In genomic region chr1:116763787-116764465, GRCh38 we compare ENCODE assay signal across 8 cellular contexts. TPM values are rescaled to one million over a fixed set of nuclear protein-coding genes. Genes with fewer than 3 reads are reported as not detected.
DNase-seq lines count a peak whose midpoint lies in the region; ATAC-seq, FAIRE-seq and TF ChIP-seq lines count a peak whose summit lies in the region.

No MANE protein-coding gene starts in this region.

- no peak overlapping the region for H3K56ac ChIP-seq in mesendoderm (ENCODE audit: low read length)

- no peaks in the 10 kb centered on the region for H3K79me1 ChIP-seq in mesendoderm (ENCODE audit: low read length)

- H3K4ac ChIP-seq in mesendoderm (ENCODE audit: low read depth, low read length), result no peak overlapping the region

- no peak overlapping the region for H2BK5ac ChIP-seq in mesendoderm (ENCODE audit: low read length)

- H3K9me3 ChIP-seq in OCI-LY7 (ENCODE audit: low read length), result peaks cover 7% of the 10 kb centered on the region; the same call in 1 of the 2 replicates
- no peaks in the 10 kb centered on the region for H3K9me3 ChIP-seq in GM12878 (replicated peaks; ENCODE audit: control insufficient read depth, insufficient read depth, low read length)

- no peak overlapping the region for H3K9ac ChIP-seq in GM12878 (ENCODE audit: control insufficient read depth, insufficient read depth, low read length)
- H3K9ac ChIP-seq in mesendoderm (ENCODE audit: low read length), result no peak overlapping the region

- H3K36me3 ChIP-seq in OCI-LY7 (ENCODE audit: insufficient read depth, low read length), result no peaks in the 10 kb centered on the region
- no peaks in the 10 kb centered on the region for H3K36me3 ChIP-seq in GM12878 (ENCODE audit: control insufficient read depth in 2 of 2, insufficient read depth in 2 of 2, low read length in 1 of 2)
- H3K36me3 ChIP-seq in mesendoderm (ENCODE audit: control insufficient read depth, insufficient read depth, low read length), result no peaks in the 10 kb centered on the region

- CTCF ChIA-PET in OCI-LY7 (lab: Charles Lee; ENCODE audit: unreplicated experiment) (interaction anchor here (0.5 kb wide), 1 partner anchor 1238 kb away, joined by 3 read pairs; no protein-coding TSS in a partner anchor), GM12878 (lab: Yijun Ruan, JAX) (interaction anchor here (0.7 to 12.8 kb wide), 25 partner anchors 8 to 296 kb away, joined by 3 to 120 read pairs (median 4); partner anchors contain the start of genes CD2 and TTF2)

- H3K27me3 ChIP-seq in GM12878 (replicated peaks in 1 of 2; ENCODE audit: control insufficient read depth in 2 of 2, insufficient read depth in 2 of 2, low read length in 1 of 2), result no peaks in the 10 kb centered on the region; a peak in 1 of 4 replicates
- no peaks in the 10 kb centered on the region for H3K27me3 ChIP-seq in mesendoderm (ENCODE audit: insufficient read depth, low read length, poor library complexity)

- peak overlapping the region; percentile 73; the same call in 1 of the 2 replicates for H2AFZ ChIP-seq in OCI-LY7 (ENCODE audit: low read length)
- H2AFZ ChIP-seq in GM12878 (ENCODE audit: control insufficient read depth, low read depth, low read length), result no peak overlapping the region

- H3K23ac ChIP-seq in mesendoderm (ENCODE audit: low read length), result no peak overlapping the region

- BruUV-seq in OCI-LY7 (replicated peaks; lab: Mats Ljungman, UMichigan) (no TSS peak), GM12878 (replicated peaks; lab: Mats Ljungman, UMichigan) (no TSS peak)

- no peak for FAIRE-seq in GM12878 (lab: Jason Lieb, UNC)

- no peak overlapping the region for H4K8ac ChIP-seq in mesendoderm (ENCODE audit: low read depth, low read length)

- intact Hi-C loops in OCI-LY7 (cut with micrococcal nuclease; ENCODE audit: unreplicated experiment) (no loop called here), GM12878 (cut with micrococcal nuclease; ENCODE audit: unreplicated experiment) (loop anchor here (1.0 kb wide), 1 partner anchor 26 kb away; no protein-coding TSS in a partner anchor)

- SMC1A ChIA-PET in GM12878 (lab: Charles Lee; ENCODE audit: uncharacterized antibody, unreplicated experiment), result interaction anchor here (0.8 to 14.5 kb wide), 30 partner anchors 8 to 296 kb away, joined by 3 to 224 read pairs (median 4); partner anchors contain the start of genes CD2 and TTF2

- no peak overlapping the region for H3K27ac ChIP-seq in OCI-LY7 (ENCODE audit: low read depth, low read length, poor library complexity, severe bottlenecking)
- H3K27ac ChIP-seq in GM12878 (ENCODE audit: control insufficient read depth, insufficient read depth), result no peak overlapping the region
- no peak overlapping the region for H3K27ac ChIP-seq in mesendoderm (ENCODE audit: low read depth, low read length)

- RAD21 ChIA-PET in GM12878 (lab: Charles Lee; ENCODE audit: unreplicated experiment), result interaction anchor here (0.6 to 12.0 kb wide), 20 partner anchors 9 to 298 kb away, joined by 3 to 176 read pairs (median 5); partner anchors contain the start of gene CD2

- no peak overlapping the region for H3K18ac ChIP-seq in mesendoderm (ENCODE audit: low read length)

- no peaks in the 10 kb centered on the region for H3K9me2 ChIP-seq in OCI-LY7 (ENCODE audit: insufficient read depth, low read length)

- H2BK15ac ChIP-seq in mesendoderm (replicated peaks; ENCODE audit: low read depth), result no peak overlapping the region

- H4K20me1 ChIP-seq in OCI-LY7 (ENCODE audit: insufficient read depth, low read length) (no peaks in the 10 kb centered on the region), GM12878 (ENCODE audit: control insufficient read depth, insufficient read depth) (no peaks in the 10 kb centered on the region)

- ATAC-seq in GM12878, result peak; percentile 22
- no peak for ATAC-seq in HG02840 (IDR thresholded peaks at IDR 0.05; ENCODE audit: low FRiP score, unreplicated experiment)

- TF ChIP-seq POLR2A in GM12878 (IDR thresholded peaks at IDR 0.05; ENCODE audit: low read depth, low read length), result no peak

- TF ChIP-seq EP300 in GM12878 (IDR thresholded peaks at IDR 0.05; ENCODE audit: borderline replicate concordance in 1 of 2, control insufficient read depth in 1 of 2, low read depth in 2 of 2, low read length in 2 of 2), result no peak

- H3K79me2 ChIP-seq in OCI-LY7 (ENCODE audit: insufficient read depth, low read depth, low read length) (no peaks in the 10 kb centered on the region), GM12878 (ENCODE audit: control insufficient read depth, insufficient read depth, low read length) (no peaks in the 10 kb centered on the region), mesendoderm (ENCODE audit: control insufficient read depth, insufficient read depth, low read length) (no peaks in the 10 kb centered on the region)

- H2AK5ac ChIP-seq in mesendoderm (ENCODE audit: low read length), result no peak overlapping the region

- peaks cover 21% of the 10 kb centered on the region for H3K4me1 ChIP-seq in OCI-LY7 (ENCODE audit: insufficient read depth, low read length, poor library complexity, severe bottlenecking)
- peaks cover 10% of the 10 kb centered on the region for H3K4me1 ChIP-seq in GM12878 (ENCODE audit: control insufficient read depth, insufficient read depth, low read length)
- H3K4me1 ChIP-seq in mesendoderm (ENCODE audit: control insufficient read depth, low read depth, low read length), result no peaks in the 10 kb centered on the region

- in situ Hi-C loops in GM12878 (cut with MboI), result no loop called here

- no peak overlapping the region for H4K5ac ChIP-seq in mesendoderm (ENCODE audit: low read length)

- H3K4me3 ChIP-seq in OCI-LY7 (ENCODE audit: low read depth, low read length, poor library complexity, severe bottlenecking) (no peak overlapping the region), GM12878 (no peak overlapping the region), mesendoderm (ENCODE audit: low read length) (no peak overlapping the region)

- POLR2A ChIA-PET in OCI-LY7 (lab: Charles Lee), result interaction anchor here (0.8 kb wide), 1 partner anchor 10 kb away, joined by 3 read pairs; the partner anchor contains the start of gene CD2
- POLR2A ChIA-PET in GM12878 (lab: Charles Lee), result interaction anchor here (0.6 to 3.5 kb wide), 6 partner anchors 10 to 293 kb away, joined by 3 to 19 read pairs (median 6); partner anchors contain the start of genes CD2 and IGSF3

- no peak overlapping the region for H2BK120ac ChIP-seq in mesendoderm (ENCODE audit: low read depth, low read length)

- TF ChIP-seq CTCF in OCI-LY7 (conservative IDR thresholded peaks at IDR 0.05; ENCODE audit: low read length), result peak; percentile 70
- peak; percentile 25 to 41 (median 36); a peak in 5 of 6 replicates for TF ChIP-seq CTCF in GM12878 (IDR thresholded peaks at IDR 0.05 in 2 of 3, conservative IDR thresholded peaks at IDR 0.05 in 1 of 3; ENCODE audit: control insufficient read depth in 2 of 3, extremely low read depth in 1 of 3, insufficient read depth in 1 of 3, low read depth in 3 of 3, low read length in 3 of 3)

- TF ChIP-seq RAD21 in GM12878 (IDR thresholded peaks at IDR 0.05; ENCODE audit: insufficient read depth, low read depth, low read length), result peak; percentile 44

- peak; percentile 14 for DNase-seq in NCI-H146 (lab: John Stamatoyannopoulos, UW)
- DNase-seq in NCI-H146 treated with DMSO at 0.1 percent for 48 hours (lab: John Stamatoyannopoulos, UW; ENCODE audit: unreplicated experiment), result no peak
- DNase-seq in OCI-LY7 (ENCODE audit: low spot score), result peak; percentile 44
- no peak for DNase-seq in GM12878 (ENCODE audit: low read depth, low spot score)
- DNase-seq in mesendoderm, result peak; percentile 61
- DNase-seq in DMS114 treated with DMSO at 0.1 percent for 48 hours (lab: John Stamatoyannopoulos, UW; ENCODE audit: unreplicated experiment), result no peak
- DNase-seq in NCI-H1105 (lab: John Stamatoyannopoulos, UW), result no peak

- no peak overlapping the region for H3K4me2 ChIP-seq in OCI-LY7 (ENCODE audit: low read length)
- H3K4me2 ChIP-seq in GM12878 (ENCODE audit: control insufficient read depth, insufficient read depth), result no peak overlapping the region
- H3K4me2 ChIP-seq in mesendoderm (ENCODE audit: low read length), result no peak overlapping the region

- 86% methylated on average over 11 of the region's 11 CpGs for WGBS in GM12878 (ENCODE audit: insufficient coverage, insufficient replicate concordance, low lambda C conversion rate, missing lambda C conversion rate)
- no CpG with 5 or more reads among the region's 11 CpGs for WGBS in mesendoderm (ENCODE audit: extremely low coverage, insufficient coverage, low lambda C conversion rate)

RNA-seq across cellular contexts. Expression of gene CD2, which starts 9.7 kb away (rescaled TPM):
- total RNA-seq in OCI-LY7 (2014; rRNA removed; shearing (Covaris generic)), result not detected in 2 replicates
- total RNA-seq in OCI-LY7 (2022) (not detected in 2 replicates), GM12878 (2014; rRNA removed) (1.4 and 3.1 TPM in 2 replicates), GM12878 (2014; rRNA removed; fragmentation: Illumina TruSeq; extraction: Trizol) (4.1 and 4.8 TPM in 2 replicates), GM12878 (2021) (2.4 and 2.9 TPM in 2 replicates)
- 0.67 TPM in 1 of 2 replicates, not detected in the other for total RNA-seq in GM12878 (2013; cell fraction: nucleolus; rRNA removed)
- polyA plus RNA-seq in GM12878 (2011; ENCODE audit: low read depth), result not detected
- polyA plus RNA-seq in GM12878 (2011; rRNA removed) (0.12 and 0.15 TPM in 2 replicates), GM12878 (2014; fragmentation: Illumina TruSeq; extraction: Trizol) (4.2 and 8.8 TPM in 2 replicates), GM12878 (2014; fragmentation: Nextera tagmentation; extraction: Ambion mirVana) (1 to 10 TPM; 3.0 to 4.3 TPM), GM12878 (2014; rRNA removed) (1.8 and 2.7 TPM in 2 replicates), GM12878 (2016; fragmentation: Nextera tagmentation; extraction: Ambion mirVana) (1 to 10 TPM; 1.1 to 1.6 TPM)
- polyA plus RNA-seq in GM12878 (2011; cell fraction: cytosol; rRNA removed), result 0.07 and 0.13 TPM in 2 replicates
- polyA plus RNA-seq in GM12878 (2011; cell fraction: nucleus; rRNA removed), result 0.15 TPM in 1 of 2 replicates, not detected in the other
- not detected in 2 replicates for polyA plus RNA-seq in GM12878 (2012)
- polyA minus RNA-seq in GM12878 (2011; rRNA and poly(A)+ RNA removed), result 0.15 TPM in 1 of 2 replicates, not detected in the other
- not detected in 2 replicates for polyA minus RNA-seq in GM12878 (2011; cell fraction: cytosol; rRNA and poly(A)+ RNA removed)
- polyA minus RNA-seq in GM12878 (2011; cell fraction: nucleus; rRNA and poly(A)+ RNA removed), result not detected in 2 replicates
- not detected for polyA plus RNA-seq in mesendoderm (2013, experiment 1 of 2)
- polyA plus RNA-seq in mesendoderm (2013, experiment 2 of 2), result not detected

Comparison
In these comparisons a context has a peak if more than half of its experiments do, and no peak if none do; other contexts are left out.
1. DNase-seq: peak in NCI-H146 (single experiment), OCI-LY7 (single experiment) and mesendoderm (single experiment); none in NCI-H146 treated with DMSO at 0.1 percent for 48 hours (single experiment), GM12878 (single experiment), DMS114 treated with DMSO at 0.1 percent for 48 hours (single experiment) and NCI-H1105 (single experiment).